Comparison of ENCODE assay signal across 8 cellular contexts in the genomic region with DNA sequence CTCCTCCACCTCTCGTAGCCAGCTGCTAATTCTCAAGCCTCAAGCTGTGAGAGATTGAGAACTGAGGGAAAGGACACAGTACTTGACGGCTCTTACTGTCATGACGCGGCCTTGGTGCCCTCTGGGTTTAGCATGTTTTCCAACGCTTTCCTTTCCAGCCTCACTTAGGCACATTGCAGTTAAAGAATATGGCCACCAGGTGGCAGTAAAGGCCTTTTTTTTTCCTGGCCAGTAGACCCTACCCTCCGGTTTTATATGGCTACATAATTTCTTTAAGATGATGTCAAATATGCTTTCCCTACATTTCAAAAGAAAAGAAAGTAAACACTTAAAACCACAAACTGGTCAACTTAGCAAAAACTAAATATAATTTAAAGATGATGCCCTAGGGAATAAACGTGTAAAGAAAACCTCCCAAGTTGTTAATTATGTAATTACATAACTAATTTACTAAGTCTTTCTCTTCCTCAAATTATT. TPM values are rescaled to one million over a fixed set of nuclear protein-coding genes. Genes with fewer than 3 reads are reported as not detected.
A peak's percentile ranks its signal among the peaks of the same experiment; 100 is the strongest.
DNase-seq lines count a peak whose midpoint lies in the region; ATAC-seq lines count a peak whose summit lies in the region.

No MANE protein-coding gene starts in this region.

- H2BK5ac ChIP-seq in mesendoderm (ENCODE audit: low read length) = no peak overlapping the region

- H3K4me3 ChIP-seq in mesendoderm (ENCODE audit: low read length) = no peak overlapping the region

- H2BK15ac ChIP-seq in mesendoderm (replicated peaks; ENCODE audit: low read depth) = no peak overlapping the region

- H3K56ac ChIP-seq in mesendoderm (ENCODE audit: low read length) = peak overlapping the region; percentile 61

- H3K4me1 Mint-ChIP-seq in activated CD4-positive, alpha-beta T cell treated with anti-CD3 and anti-CD28 coated beads for 36 hours = peaks cover 3% of the 10 kb centered on the region

- no peak overlapping the region for H2BK120ac ChIP-seq in mesendoderm (ENCODE audit: low read depth, low read length)

- peak; percentile 31 for ATAC-seq in HG03196 (IDR thresholded peaks at IDR 0.05; ENCODE audit: unreplicated experiment)
- peak; percentile 91 for ATAC-seq in activated CD4-positive, alpha-beta T cell treated with anti-CD3 and anti-CD28 coated beads for 36 hours
- no peak for ATAC-seq in HG03108 (IDR thresholded peaks at IDR 0.05; ENCODE audit: unreplicated experiment)

- no peak overlapping the region for H4K8ac ChIP-seq in mesendoderm (ENCODE audit: low read depth, low read length)

- H3K9me3 Mint-ChIP-seq in activated CD4-positive, alpha-beta T cell treated with anti-CD3 and anti-CD28 coated beads for 36 hours (ENCODE audit: low read depth) = no peaks in the 10 kb centered on the region

- H3K27me3 ChIP-seq in mesendoderm (ENCODE audit: insufficient read depth, low read length, poor library complexity) = no peaks in the 10 kb centered on the region

- H3K9ac ChIP-seq in mesendoderm (ENCODE audit: low read length) = peak overlapping the region; percentile 6

- H3K4ac ChIP-seq in mesendoderm (ENCODE audit: low read depth, low read length) = no peak overlapping the region

- intact Hi-C loops in activated CD4-positive, alpha-beta T cell treated with anti-CD3 and anti-CD28 coated beads for 36 hours (cut with DNase I, micrococcal nuclease) = loop anchor here (1.0 to 5.0 kb wide), 6 partner anchors 56 to 797 kb away; a partner anchor contains a TSS

- H4K5ac ChIP-seq in mesendoderm (ENCODE audit: low read length) = no peak overlapping the region

- no peaks in the 10 kb centered on the region for H3K79me1 ChIP-seq in mesendoderm (ENCODE audit: low read length)

- H3K36me3 ChIP-seq in mesendoderm (ENCODE audit: control insufficient read depth, insufficient read depth, low read length) = no peaks in the 10 kb centered on the region

- no peak overlapping the region for H3K23ac ChIP-seq in mesendoderm (ENCODE audit: low read length)

- CTCF ChIA-PET in activated CD4-positive, alpha-beta T cell treated with anti-CD3 and anti-CD28 coated beads for 36 hours (lab: Charles Lee) = interaction anchor here (0.6 to 2.8 kb wide), 8 partner anchors 10 to 663 kb away, joined by 3 to 18 read pairs (median 4); no protein-coding TSS in a partner anchor

- H3K79me2 ChIP-seq in mesendoderm (ENCODE audit: control insufficient read depth, insufficient read depth, low read length) = no peaks in the 10 kb centered on the region

- POLR2A ChIA-PET in activated CD4-positive, alpha-beta T cell treated with anti-CD3 and anti-CD28 coated beads for 36 hours (lab: Charles Lee) = no interaction called here

- no peak overlapping the region for H3K18ac ChIP-seq in mesendoderm (ENCODE audit: low read length)

- H3K4me3 Mint-ChIP-seq in activated CD4-positive, alpha-beta T cell treated with anti-CD3 and anti-CD28 coated beads for 36 hours = no peak overlapping the region

- H3K36me3 Mint-ChIP-seq in activated CD4-positive, alpha-beta T cell treated with anti-CD3 and anti-CD28 coated beads for 36 hours (ENCODE audit: low read depth) = peaks cover 2% of the 10 kb centered on the region

- H3K4me2 ChIP-seq in mesendoderm (ENCODE audit: low read length) = no peak overlapping the region

- no peak overlapping the region for H2AK5ac ChIP-seq in mesendoderm (ENCODE audit: low read length)

- WGBS in mesendoderm (ENCODE audit: extremely low coverage, insufficient coverage, low lambda C conversion rate) = no CpG with 5 or more reads among the region's 7 CpGs

- no peak overlapping the region for H3K27ac Mint-ChIP-seq in activated CD4-positive, alpha-beta T cell treated with anti-CD3 and anti-CD28 coated beads for 36 hours

- no peak overlapping the region for H3K27ac ChIP-seq in mesendoderm (ENCODE audit: low read depth, low read length)

- H3K4me1 ChIP-seq in mesendoderm (ENCODE audit: control insufficient read depth, low read depth, low read length) = peaks cover under 1% of the 10 kb centered on the region

- peak; percentile 65 for DNase-seq in COLO668 (lab: John Stamatoyannopoulos, UW; ENCODE audit: unreplicated experiment)
- DNase-seq in NCI-H526 (lab: John Stamatoyannopoulos, UW) = peak; percentile 95 to 98
- peak; percentile 69 for DNase-seq in activated CD4-positive, alpha-beta T cell treated with anti-CD3 and anti-CD28 coated beads for 36 hours
- peak; percentile 25 for DNase-seq in effector CD8-positive, alpha-beta T cell (lab: John Stamatoyannopoulos, UW)
- peak; percentile 94 for DNase-seq in mesendoderm
- peak; percentile 15 for DNase-seq in stimulated activated naive CD4-positive, alpha-beta T cell treated with Interleukin-2 at 50 U/mL for 16 hours (lab: John Stamatoyannopoulos, UW)

- H3K27me3 Mint-ChIP-seq in activated CD4-positive, alpha-beta T cell treated with anti-CD3 and anti-CD28 coated beads for 36 hours = no peaks in the 10 kb centered on the region

RNA-seq across cellular contexts. Expression of a gene that starts 56.8 kb away (rescaled TPM):
- 100 to 1,000 TPM; 103 to 125 TPM for total RNA-seq in activated CD4-positive, alpha-beta T cell treated with anti-CD3 and anti-CD28 coated beads for 36 hours
- 282 TPM for polyA plus RNA-seq in mesendoderm (2013, experiment 1 of 2)
- polyA plus RNA-seq in mesendoderm (2013, experiment 2 of 2) = 283 TPM

Comparison
In these comparisons a context has a peak if more than half of its experiments do, and no peak if none do; other contexts are left out.
1. DNase-seq: peak in every context shown above with its lines; median percentile 96 in NCI-H526; 94 in mesendoderm; 69 in activated CD4-positive, alpha-beta T cell treated with anti-CD3 and anti-CD28 coated beads for 36 hours; 65 in COLO668; 25 in effector CD8-positive, alpha-beta T cell; 15 in stimulated activated naive CD4-positive, alpha-beta T cell treated with Interleukin-2 at 50 U/mL for 16 hours.